1 cellular context compared by ENCODE assay signal in genomic region chr15:92880796-92881569, GRCh38.
TF ChIP-seq lines count a peak whose summit lies in the region.

No MANE protein-coding gene starts in this region.

TF ChIP-seq in H1, 55 proteins besides CTCF, POLR2A, EP300 and RAD21:
- no peak for TF ChIP-seq SUZ12 (IDR thresholded peaks at IDR 0.05; ENCODE audit: low read length)
